ENCODE assay signal across 1 cellular context in genomic region chr4:88411491-88412101, GRCh38.
A peak's percentile ranks its signal among the peaks of the same experiment; 100 is the strongest.
TF ChIP-seq lines count a peak whose summit lies in the region.

No MANE protein-coding gene starts in this region.

TF ChIP-seq in GM12878, 131 proteins besides CTCF, POLR2A, EP300 and RAD21 (continued from another document and continues in another):
- TF ChIP-seq, protein P1, sequence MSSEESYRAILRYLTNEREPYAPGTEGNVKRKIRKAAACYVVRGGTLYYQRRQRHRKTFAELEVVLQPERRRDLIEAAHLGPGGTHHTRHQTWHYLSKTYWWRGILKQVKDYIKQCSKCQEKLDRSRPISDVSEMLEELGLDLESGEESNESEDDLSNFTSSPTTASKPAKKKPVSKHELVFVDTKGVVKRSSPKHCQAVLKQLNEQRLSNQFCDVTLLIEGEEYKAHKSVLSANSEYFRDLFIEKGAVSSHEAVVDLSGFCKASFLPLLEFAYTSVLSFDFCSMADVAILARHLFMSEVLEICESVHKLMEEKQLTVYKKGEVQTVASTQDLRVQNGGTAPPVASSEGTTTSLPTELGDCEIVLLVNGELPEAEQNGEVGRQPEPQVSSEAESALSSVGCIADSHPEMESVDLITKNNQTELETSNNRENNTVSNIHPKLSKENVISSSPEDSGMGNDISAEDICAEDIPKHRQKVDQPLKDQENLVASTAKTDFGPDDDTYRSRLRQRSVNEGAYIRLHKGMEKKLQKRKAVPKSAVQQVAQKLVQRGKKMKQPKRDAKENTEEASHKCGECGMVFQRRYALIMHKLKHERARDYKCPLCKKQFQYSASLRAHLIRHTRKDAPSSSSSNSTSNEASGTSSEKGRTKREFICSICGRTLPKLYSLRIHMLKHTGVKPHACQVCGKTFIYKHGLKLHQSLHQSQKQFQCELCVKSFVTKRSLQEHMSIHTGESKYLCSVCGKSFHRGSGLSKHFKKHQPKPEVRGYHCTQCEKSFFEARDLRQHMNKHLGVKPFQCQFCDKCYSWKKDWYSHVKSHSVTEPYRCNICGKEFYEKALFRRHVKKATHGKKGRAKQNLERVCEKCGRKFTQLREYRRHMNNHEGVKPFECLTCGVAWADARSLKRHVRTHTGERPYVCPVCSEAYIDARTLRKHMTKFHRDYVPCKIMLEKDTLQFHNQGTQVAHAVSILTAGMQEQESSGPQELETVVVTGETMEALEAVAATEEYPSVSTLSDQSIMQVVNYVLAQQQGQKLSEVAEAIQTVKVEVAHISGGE (CRISPR knock-in tag; IDR thresholded peaks at IDR 0.05), result no peak
- no peak for TF ChIP-seq BACH1 (IDR thresholded peaks at IDR 0.05; ENCODE audit: borderline replicate concordance)
- TF ChIP-seq, protein P2, sequence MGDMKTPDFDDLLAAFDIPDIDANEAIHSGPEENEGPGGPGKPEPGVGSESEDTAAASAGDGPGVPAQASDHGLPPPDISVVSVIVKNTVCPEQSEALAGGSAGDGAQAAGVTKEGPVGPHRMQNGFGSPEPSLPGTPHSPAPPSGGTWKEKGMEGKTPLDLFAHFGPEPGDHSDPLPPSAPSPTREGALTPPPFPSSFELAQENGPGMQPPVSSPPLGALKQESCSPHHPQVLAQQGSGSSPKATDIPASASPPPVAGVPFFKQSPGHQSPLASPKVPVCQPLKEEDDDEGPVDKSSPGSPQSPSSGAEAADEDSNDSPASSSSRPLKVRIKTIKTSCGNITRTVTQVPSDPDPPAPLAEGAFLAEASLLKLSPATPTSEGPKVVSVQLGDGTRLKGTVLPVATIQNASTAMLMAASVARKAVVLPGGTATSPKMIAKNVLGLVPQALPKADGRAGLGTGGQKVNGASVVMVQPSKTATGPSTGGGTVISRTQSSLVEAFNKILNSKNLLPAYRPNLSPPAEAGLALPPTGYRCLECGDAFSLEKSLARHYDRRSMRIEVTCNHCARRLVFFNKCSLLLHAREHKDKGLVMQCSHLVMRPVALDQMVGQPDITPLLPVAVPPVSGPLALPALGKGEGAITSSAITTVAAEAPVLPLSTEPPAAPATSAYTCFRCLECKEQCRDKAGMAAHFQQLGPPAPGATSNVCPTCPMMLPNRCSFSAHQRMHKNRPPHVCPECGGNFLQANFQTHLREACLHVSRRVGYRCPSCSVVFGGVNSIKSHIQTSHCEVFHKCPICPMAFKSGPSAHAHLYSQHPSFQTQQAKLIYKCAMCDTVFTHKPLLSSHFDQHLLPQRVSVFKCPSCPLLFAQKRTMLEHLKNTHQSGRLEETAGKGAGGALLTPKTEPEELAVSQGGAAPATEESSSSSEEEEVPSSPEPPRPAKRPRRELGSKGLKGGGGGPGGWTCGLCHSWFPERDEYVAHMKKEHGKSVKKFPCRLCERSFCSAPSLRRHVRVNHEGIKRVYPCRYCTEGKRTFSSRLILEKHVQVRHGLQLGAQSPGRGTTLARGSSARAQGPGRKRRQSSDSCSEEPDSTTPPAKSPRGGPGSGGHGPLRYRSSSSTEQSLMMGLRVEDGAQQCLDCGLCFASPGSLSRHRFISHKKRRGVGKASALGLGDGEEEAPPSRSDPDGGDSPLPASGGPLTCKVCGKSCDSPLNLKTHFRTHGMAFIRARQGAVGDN (IDR thresholded peaks at IDR 0.05), result peak; percentile 38; the same call in 1 of the 2 replicates
- TF ChIP-seq KDM1A (IDR thresholded peaks at IDR 0.05; ENCODE audit: borderline replicate concordance), result no peak
- TF ChIP-seq, protein P3, sequence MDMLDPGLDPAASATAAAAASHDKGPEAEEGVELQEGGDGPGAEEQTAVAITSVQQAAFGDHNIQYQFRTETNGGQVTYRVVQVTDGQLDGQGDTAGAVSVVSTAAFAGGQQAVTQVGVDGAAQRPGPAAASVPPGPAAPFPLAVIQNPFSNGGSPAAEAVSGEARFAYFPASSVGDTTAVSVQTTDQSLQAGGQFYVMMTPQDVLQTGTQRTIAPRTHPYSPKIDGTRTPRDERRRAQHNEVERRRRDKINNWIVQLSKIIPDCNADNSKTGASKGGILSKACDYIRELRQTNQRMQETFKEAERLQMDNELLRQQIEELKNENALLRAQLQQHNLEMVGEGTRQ (IDR thresholded peaks at IDR 0.05; ENCODE audit: borderline replicate concordance, low read depth, low read length), result peak; percentile 30; the same call in 1 of the 2 replicates
- TF ChIP-seq, protein P4, sequence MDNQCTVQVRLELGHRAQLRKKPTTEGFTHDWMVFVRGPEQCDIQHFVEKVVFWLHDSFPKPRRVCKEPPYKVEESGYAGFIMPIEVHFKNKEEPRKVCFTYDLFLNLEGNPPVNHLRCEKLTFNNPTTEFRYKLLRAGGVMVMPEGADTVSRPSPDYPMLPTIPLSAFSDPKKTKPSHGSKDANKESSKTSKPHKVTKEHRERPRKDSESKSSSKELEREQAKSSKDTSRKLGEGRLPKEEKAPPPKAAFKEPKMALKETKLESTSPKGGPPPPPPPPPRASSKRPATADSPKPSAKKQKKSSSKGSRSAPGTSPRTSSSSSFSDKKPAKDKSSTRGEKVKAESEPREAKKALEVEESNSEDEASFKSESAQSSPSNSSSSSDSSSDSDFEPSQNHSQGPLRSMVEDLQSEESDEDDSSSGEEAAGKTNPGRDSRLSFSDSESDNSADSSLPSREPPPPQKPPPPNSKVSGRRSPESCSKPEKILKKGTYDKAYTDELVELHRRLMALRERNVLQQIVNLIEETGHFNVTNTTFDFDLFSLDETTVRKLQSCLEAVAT (IDR thresholded peaks at IDR 0.05), result no peak
- TF ChIP-seq HDAC6 (IDR thresholded peaks at IDR 0.05; ENCODE audit: unreplicated experiment), result no peak
- no peak for TF ChIP-seq SP1 (IDR thresholded peaks at IDR 0.05; ENCODE audit: low read depth, low read length)
- TF ChIP-seq CBX5 (IDR thresholded peaks at IDR 0.05; ENCODE audit: low read depth), result no peak
- TF ChIP-seq RCOR1 (conservative IDR thresholded peaks at IDR 0.05; ENCODE audit: low read depth, low read length), result no peak
- no peak for TF ChIP-seq DPF2 (IDR thresholded peaks at IDR 0.05)
- TF ChIP-seq IKZF1 (conservative IDR thresholded peaks at IDR 0.05), result peak; percentile 53
- no peak for TF ChIP-seq MYC (IDR thresholded peaks at IDR 0.05; ENCODE audit: insufficient read depth, insufficient read length, insufficient replicate concordance, low read length, severe bottlenecking)
- peak; percentile 12; the same call in 1 of the 2 replicates for TF ChIP-seq RELB (IDR thresholded peaks at IDR 0.05; ENCODE audit: low read depth)
- TF ChIP-seq TARDBP (IDR thresholded peaks at IDR 0.05; ENCODE audit: borderline replicate concordance), result no peak
- TF ChIP-seq SMAD1 (IDR thresholded peaks at IDR 0.05; ENCODE audit: low read depth, partially characterized antibody), result no peak
- TF ChIP-seq PAX8 (IDR thresholded peaks at IDR 0.05), result no peak
- TF ChIP-seq IKZF2 (IDR thresholded peaks at IDR 0.05), result peak; percentile 37 to 46; a peak in 3 of 4 replicates
- no peak for TF ChIP-seq TCF3 (IDR thresholded peaks at IDR 0.05; ENCODE audit: borderline replicate concordance, insufficient read depth, low read depth, low read length)
- TF ChIP-seq NFXL1 (IDR thresholded peaks at IDR 0.05; ENCODE audit: borderline replicate concordance), result no peak
- TF ChIP-seq USF1 (IDR thresholded peaks at IDR 0.05; ENCODE audit: borderline replicate concordance, extremely low read length, insufficient read depth, low read depth, low read length), result no peak
- TF ChIP-seq RUNX3 (IDR thresholded peaks at IDR 0.05; ENCODE audit: low read length), result peak; percentile 7; the same call in 1 of the 2 replicates
- TF ChIP-seq SPI1 (IDR thresholded peaks at IDR 0.05; ENCODE audit: borderline replicate concordance, insufficient read depth, low read depth, low read length), result peak; percentile 75
- no peak for TF ChIP-seq SMC3 (IDR thresholded peaks at IDR 0.05; ENCODE audit: borderline replicate concordance, low read length)
- TF ChIP-seq BCL11A (IDR thresholded peaks at IDR 0.05; ENCODE audit: low read depth, low read length), result no peak
- TF ChIP-seq EED (IDR thresholded peaks at IDR 0.05; ENCODE audit: low read depth), result 0 out of 2 replicates have a peak, but pooled peaks have one; percentile 14
- TF ChIP-seq E2F8 (IDR thresholded peaks at IDR 0.05; ENCODE audit: low read depth, partially characterized antibody), result no peak
- TF ChIP-seq POU2F2 (IDR thresholded peaks at IDR 0.05; ENCODE audit: borderline replicate concordance, low read depth, low read length), result no peak
- no peak for TF ChIP-seq ASH2L (IDR thresholded peaks at IDR 0.05; ENCODE audit: borderline replicate concordance, low read depth)
- no peak for TF ChIP-seq STAT1 (conservative IDR thresholded peaks at IDR 0.05)
- no peak for TF ChIP-seq RELA (IDR thresholded peaks at IDR 0.05; ENCODE audit: borderline replicate concordance, partially characterized antibody)
- no peak for TF ChIP-seq CREB1 (IDR thresholded peaks at IDR 0.05; ENCODE audit: low read depth)
- no peak for TF ChIP-seq E4F1 (IDR thresholded peaks at IDR 0.05; ENCODE audit: borderline replicate concordance, partially characterized antibody)
- TF ChIP-seq KLF5 (IDR thresholded peaks at IDR 0.05; ENCODE audit: partially characterized antibody), result no peak
- no peak for TF ChIP-seq IRF5 (IDR thresholded peaks at IDR 0.05; ENCODE audit: borderline replicate concordance)
- TF ChIP-seq ELK1 (IDR thresholded peaks at IDR 0.05; ENCODE audit: low read depth, low read length), result no peak
- TF ChIP-seq NFIC (IDR thresholded peaks at IDR 0.05; ENCODE audit: low read depth, low read length), result no peak
- TF ChIP-seq YY1 (IDR thresholded peaks at IDR 0.05; ENCODE audit: low read depth, low read length), result peak; percentile 71; the same call in 1 of the 2 replicates
- no peak for TF ChIP-seq NFYA (IDR thresholded peaks at IDR 0.05; ENCODE audit: borderline replicate concordance, low read depth, low read length)
